ENCODE assay signal across 8 cellular contexts in genomic region chr12:57085999-57086950, GRCh38. TPM values are rescaled to one million over a fixed set of nuclear protein-coding genes. Genes with fewer than 3 reads are reported as not detected.
DNase-seq lines count a peak whose midpoint lies in the region; ATAC-seq, FAIRE-seq and TF ChIP-seq lines count a peak whose summit lies in the region.

No MANE protein-coding gene starts in this region.

- no peak for TF ChIP-seq POLR2A in H54 (IDR thresholded peaks at IDR 0.05; ENCODE audit: low read depth, low read length)

- no CpG with 5 or more reads among the region's 24 CpGs for WGBS in H9 (ENCODE audit: extremely low coverage, insufficient read length, low lambda C conversion rate)

- no peaks in the 10 kb centered on the region; a peak in 1 of 5 replicates for H3K9me3 Mint-ChIP-seq in H9

- H3K14ac ChIP-seq in H9 (ENCODE audit: insufficient read depth, low read length), result peak overlapping the region; percentile 50; the same call in 1 of the 2 replicates

- peak overlapping the region; percentile 93 to 99 (median 97) for H3K9ac ChIP-seq in BLaER1 treated with 17β-estradiol and CSF1 and Interleukin-3, amounts not matched to agents 10 nM and 100 nM
- peak overlapping the region; percentile 8 for H3K9ac ChIP-seq in H9 (ENCODE audit: extremely low read depth, insufficient read length, low read length)

- H3K36me3 Mint-ChIP-seq in H9 (ENCODE audit: insufficient read depth in 1 of 3, low read depth in 3 of 3), result peaks cover 2 to 15% (median 14%) of the 10 kb centered on the region in 3 experiments; a peak in 6 of 7 replicates

- no peaks in the 10 kb centered on the region for H3K79me1 ChIP-seq in H9 (ENCODE audit: insufficient read depth, low read depth, low read length, poor library complexity, severe bottlenecking)

- H2BK12ac ChIP-seq in H9 (ENCODE audit: insufficient read length, low read depth, low read length), result no peak overlapping the region

- peak overlapping the region; percentile 74 to 88 (median 76) for H3K4me3 ChIP-seq in BLaER1 treated with 17β-estradiol and CSF1 and Interleukin-3, amounts not matched to agents 10 nM and 100 nM
- peak overlapping the region; percentile 75 for H3K4me3 ChIP-seq in RWPE2 (ENCODE audit: severe bottlenecking)

- H2AFZ ChIP-seq in H9 (ENCODE audit: low read length), result no peak overlapping the region

- intact Hi-C loops in sciatic nerve (cut with DNase I), result no loop called here

- peak overlapping the region; percentile 94 to 100 (median 99) for H3K27ac ChIP-seq in BLaER1 treated with 17β-estradiol and CSF1 and Interleukin-3, amounts not matched to agents 10 nM and 100 nM
- H3K27ac ChIP-seq in H9 (ENCODE audit: insufficient read length, low read depth, low read length) (peak overlapping the region; percentile 67), RWPE2 (ENCODE audit: poor library complexity, severe bottlenecking) (peak overlapping the region; percentile 99), angular gyrus (ENCODE audit: low read depth, low read length) (peak overlapping the region; percentile 95)

- no peak overlapping the region for H2BK20ac ChIP-seq in H9 (ENCODE audit: low read depth, low read length, poor library complexity, severe bottlenecking)

- H3K4me1 ChIP-seq in BLaER1 treated with 17β-estradiol and CSF1 and Interleukin-3, amounts not matched to agents 10 nM and 100 nM, result peaks cover 27 to 40% (median 34%) of the 10 kb centered on the region in 10 experiments
- H3K4me1 ChIP-seq in H9 (ENCODE audit: insufficient read depth, low read length) (no peaks in the 10 kb centered on the region), RWPE2 (ENCODE audit: insufficient read depth, poor library complexity, severe bottlenecking) (peaks cover 10% of the 10 kb centered on the region)

- no peak overlapping the region for H3K4ac ChIP-seq in H9 (ENCODE audit: low read depth, low read length)

- ATAC-seq in RWPE2 (ENCODE audit: low read depth) (no peak; the same call in 2 of the 3 replicates), sciatic nerve (peak; percentile 40), GM19463 (IDR thresholded peaks at IDR 0.05; ENCODE audit: unreplicated experiment) (no peak)

- peak; percentile 55 for TF ChIP-seq CTCF in H9 (conservative IDR thresholded peaks at IDR 0.05)
- TF ChIP-seq CTCF in RWPE2 (IDR thresholded peaks at IDR 0.05; ENCODE audit: poor library complexity, severe bottlenecking), result peak; percentile 58

- no peak overlapping the region for H4K91ac ChIP-seq in H9 (ENCODE audit: insufficient read length, low read depth, low read length)

- no peaks in the 10 kb centered on the region for H3K27me3 ChIP-seq in BLaER1 treated with 17β-estradiol and CSF1 and Interleukin-3, amounts not matched to agents 10 nM and 100 nM
- H3K27me3 ChIP-seq in H9 (ENCODE audit: insufficient read depth, low read length) (no peaks in the 10 kb centered on the region), RWPE2 (ENCODE audit: insufficient read depth, poor library complexity, severe bottlenecking) (no peaks in the 10 kb centered on the region)

- H3K27ac Mint-ChIP-seq in H9, result peak overlapping the region; percentile 94 to 98 (median 96)

- no peak overlapping the region for H3K23ac ChIP-seq in H9 (ENCODE audit: insufficient read length, low read depth, low read length)

- peaks cover 13 to 18% (median 15%) of the 10 kb centered on the region in 11 experiments for H4K20me1 ChIP-seq in BLaER1 treated with 17β-estradiol and CSF1 and Interleukin-3, amounts not matched to agents 10 nM and 100 nM
- H4K20me1 ChIP-seq in H9 (ENCODE audit: control insufficient read depth, insufficient read depth, insufficient read length), result no peaks in the 10 kb centered on the region

- H3K56ac ChIP-seq in H9 (ENCODE audit: insufficient read length, low read depth, low read length), result no peak overlapping the region

- no peak overlapping the region for H3T11ph ChIP-seq in H9 (ENCODE audit: low read length)

- peaks cover 35 to 36% of the 10 kb centered on the region in 2 experiments for H3K4me1 Mint-ChIP-seq in H9

- H2AK5ac ChIP-seq in H9 (ENCODE audit: insufficient read length, low read length), result no peak overlapping the region

- H3K23me2 ChIP-seq in H9 (ENCODE audit: insufficient read length, low read depth, low read length, poor library complexity, severe bottlenecking), result peaks cover 9% of the 10 kb centered on the region

- peaks cover 5 to 11% (median 9%) of the 10 kb centered on the region in 11 experiments; a peak in 21 of 22 replicates for H3K36me3 ChIP-seq in BLaER1 treated with 17β-estradiol and CSF1 and Interleukin-3, amounts not matched to agents 10 nM and 100 nM
- peaks cover 12% of the 10 kb centered on the region for H3K36me3 ChIP-seq in RWPE2 (ENCODE audit: low read depth)

- DNase-seq in H9, result peak; percentile 87
- DNase-seq in RWPE2 (ENCODE audit: low spot score), result no peak
- DNase-seq in hypothalamus (lab: John Stamatoyannopoulos, UW), result peak in 33 of 51 donors; percentile 7 to 76 (median 32)
- DNase-seq in sciatic nerve (ENCODE audit: low spot score), result peak; percentile 85
- no peak for DNase-seq in H54 (ENCODE audit: insufficient read length, low spot score)

- peak overlapping the region; percentile 82 to 97 (median 92) for H3K4me2 ChIP-seq in BLaER1 treated with 17β-estradiol and CSF1 and Interleukin-3, amounts not matched to agents 10 nM and 100 nM
- H3K4me2 ChIP-seq in H9 (ENCODE audit: insufficient read depth, insufficient read length, low read length), result peak overlapping the region; percentile 63

- H2BK15ac ChIP-seq in H9 (ENCODE audit: low read depth, low read length), result no peak overlapping the region

- H3K4me3 Mint-ChIP-seq in H9, result peak overlapping the region; percentile 79 to 87

- H3K27me3 Mint-ChIP-seq in H9 (ENCODE audit: low read depth), result no peaks in the 10 kb centered on the region

- H2BK5ac ChIP-seq in H9 (ENCODE audit: insufficient read length, low read length), result no peak overlapping the region

- no peak for FAIRE-seq in H54 (lab: Jason Lieb, UNC)

- peak overlapping the region; percentile 1 for H4K5ac ChIP-seq in H9 (ENCODE audit: insufficient read length, low read depth, low read length)

- no peaks in the 10 kb centered on the region; the same call in 1 of the 2 replicates for H3K79me2 ChIP-seq in H9 (ENCODE audit: insufficient read depth, low read length)

- H2BK120ac ChIP-seq in H9 (ENCODE audit: low read depth, low read length, poor library complexity, severe bottlenecking), result no peak overlapping the region

- H3K18ac ChIP-seq in H9 (ENCODE audit: insufficient read length, low read depth, low read length), result peak overlapping the region; percentile 41

- no peaks in the 10 kb centered on the region for H3K9me3 ChIP-seq in BLaER1 treated with 17β-estradiol and CSF1 and Interleukin-3, amounts not matched to agents 10 nM and 100 nM (replicated peaks in 1 of 11)
- no peaks in the 10 kb centered on the region for H3K9me3 ChIP-seq in H9 (ENCODE audit: control insufficient read depth, low read depth, low read length)
- no peaks in the 10 kb centered on the region for H3K9me3 ChIP-seq in RWPE2 (ENCODE audit: severe bottlenecking)

- no peak overlapping the region for H4K8ac ChIP-seq in H9 (replicated peaks; ENCODE audit: insufficient read length, low read depth, low read length)

RNA-seq across cellular contexts. Expression of gene NAB2, which starts 2.6 kb away (rescaled TPM):
- total RNA-seq in H9 (2021), result 67.8 and 68.1 TPM in 2 replicates
- 52.7 TPM for total RNA-seq in sciatic nerve

RNA-seq across cellular contexts. Expression of gene NEMP1, which starts 7.7 kb away (rescaled TPM):
- total RNA-seq in H9 (2021) (50.1 and 53.0 TPM in 2 replicates), sciatic nerve (13.1 TPM)

RNA-seq across cellular contexts. Expression of gene STAT6, which starts 24.9 kb away (rescaled TPM):
- total RNA-seq in H9 (2021) (42.9 and 44.4 TPM in 2 replicates), sciatic nerve (187 TPM)

RNA-seq across cellular contexts. Expression of gene MYO1A, which starts 36.3 kb away (rescaled TPM):
- total RNA-seq in H9 (2021) (0.26 TPM in 1 of 2 replicates, not detected in the other), sciatic nerve (0.36 TPM)

RNA-seq across cellular contexts. Expression of gene LRP1, which starts 42.0 kb away (rescaled TPM):
- total RNA-seq in H9 (2021), result 98.4 and 115 TPM in 2 replicates
- 760 TPM for total RNA-seq in sciatic nerve

Comparison
In these comparisons a context has a peak if more than half of its experiments do, and no peak if none do; other contexts are left out.
1. DNase-seq: peak in H9 (single experiment), hypothalamus (33 of 51) and sciatic nerve (single experiment); none in RWPE2 (single experiment) and H54 (single experiment).
2. Peak in every context shown above with its lines, with median percentiles within 50 percentile points of each other: H3K27ac ChIP-seq.